In genomic region chr2:137964066-137964858, GRCh38 we compare ENCODE assay signal across 1 cellular context.
TF ChIP-seq lines count a peak whose summit lies in the region.

HNMT (plus strand) TSS chr2:137964473; CDS start chr2:137964492, 19 bp downstream.

TF ChIP-seq in K562, 482 proteins besides CTCF, POLR2A, EP300 and RAD21 (continued from another document and continues in another):
- TF ChIP-seq CEBPG (CRISPR knock-in tag; IDR thresholded peaks at IDR 0.05) (no peak), CEBPG (tag; conservative IDR thresholded peaks at IDR 0.05 in 1 of 2, IDR thresholded peaks at IDR 0.05 in 1 of 2) (peak in 1 of 2 experiments; percentile 43; a peak in 1 of 4 replicates), RBM34 (IDR thresholded peaks at IDR 0.05; ENCODE audit: borderline replicate concordance, insufficient read depth, low read length) (no peak), EP400 (IDR thresholded peaks at IDR 0.05) (0 out of 2 replicates have a peak, but pooled peaks have one; percentile 31), BCL6 (CRISPR knock-in tag; IDR thresholded peaks at IDR 0.05) (no peak), SRSF1 (IDR thresholded peaks at IDR 0.05; ENCODE audit: low read depth, low read length) (no peak), ZNF3 (CRISPR knock-in tag; IDR thresholded peaks at IDR 0.05) (no peak), SMAD3 (CRISPR knock-in tag; conservative IDR thresholded peaks at IDR 0.05) (no peak), PHB (CRISPR knock-in tag; IDR thresholded peaks at IDR 0.05) (no peak), ZNF24 (IDR thresholded peaks at IDR 0.05) (0 out of 2 replicates have a peak, but pooled peaks have one; percentile 19), BRF1 (IDR thresholded peaks at IDR 0.05; ENCODE audit: borderline replicate concordance, extremely low read depth, insufficient read length) (no peak), KLF1 (tag; IDR thresholded peaks at IDR 0.05) (no peak), DEAF1 (CRISPR knock-in tag; IDR thresholded peaks at IDR 0.05) (no peak), MCM5 (IDR thresholded peaks at IDR 0.05; ENCODE audit: low read depth) (no peak), TARDBP (IDR thresholded peaks at IDR 0.05) (0 out of 2 replicates have a peak, but pooled peaks have one; percentile 41), NFXL1 (CRISPR knock-in tag; IDR thresholded peaks at IDR 0.05) (no peak), BCOR (IDR thresholded peaks at IDR 0.05) (no peak; the same call in 1 of the 2 replicates), ZNF717 (CRISPR knock-in tag; IDR thresholded peaks at IDR 0.05) (no peak), DACH1 (IDR thresholded peaks at IDR 0.05; ENCODE audit: partially characterized antibody) (no peak), ARID4B (CRISPR knock-in tag; IDR thresholded peaks at IDR 0.05) (no peak), RBM25 (IDR thresholded peaks at IDR 0.05; ENCODE audit: low read depth, low read length, severe bottlenecking) (no peak), NFRKB (IDR thresholded peaks at IDR 0.05; ENCODE audit: low read depth) (no peak), TRIM25 (IDR thresholded peaks at IDR 0.05; ENCODE audit: borderline replicate concordance) (no peak), ZBTB49 (CRISPR knock-in tag; IDR thresholded peaks at IDR 0.05; ENCODE audit: borderline replicate concordance) (no peak), ZNF146 (CRISPR knock-in tag; IDR thresholded peaks at IDR 0.05; ENCODE audit: unreplicated experiment) (no peak), E2F8 (IDR thresholded peaks at IDR 0.05; ENCODE audit: low read depth, partially characterized antibody) (no peak), ZNF124 (CRISPR knock-in tag; IDR thresholded peaks at IDR 0.05) (no peak), GTF2F1 (IDR thresholded peaks at IDR 0.05; ENCODE audit: low read depth, low read length) (no peak), U2AF1 (optimal IDR thresholded peaks at IDR 0.05; ENCODE audit: low read depth, low read length) (no peak), SAFB (IDR thresholded peaks at IDR 0.05; ENCODE audit: borderline replicate concordance, low read depth, low read length) (no peak), ZNF12 (CRISPR knock-in tag; IDR thresholded peaks at IDR 0.05) (no peak), GTF2E2 (tag; IDR thresholded peaks at IDR 0.05) (no peak), NR1H2 (CRISPR knock-in tag; IDR thresholded peaks at IDR 0.05) (no peak), TCF3 (CRISPR knock-in tag; IDR thresholded peaks at IDR 0.05) (peak; percentile 83), ZNF699 (CRISPR knock-in tag; IDR thresholded peaks at IDR 0.05; ENCODE audit: insufficient replicate concordance) (no peak), ZFP91 (CRISPR knock-in tag; IDR thresholded peaks at IDR 0.05) (no peak), CHD4 (IDR thresholded peaks at IDR 0.05; ENCODE audit: insufficient read depth, insufficient replicate concordance, low read depth, low read length, poor library complexity, severe bottlenecking) (no peak), ZFX (CRISPR knock-in tag; IDR thresholded peaks at IDR 0.05) (no peak), HNRNPK (IDR thresholded peaks at IDR 0.05; ENCODE audit: low read depth, low read length, poor library complexity, severe bottlenecking) (no peak)
- TF ChIP-seq, protein P1, sequence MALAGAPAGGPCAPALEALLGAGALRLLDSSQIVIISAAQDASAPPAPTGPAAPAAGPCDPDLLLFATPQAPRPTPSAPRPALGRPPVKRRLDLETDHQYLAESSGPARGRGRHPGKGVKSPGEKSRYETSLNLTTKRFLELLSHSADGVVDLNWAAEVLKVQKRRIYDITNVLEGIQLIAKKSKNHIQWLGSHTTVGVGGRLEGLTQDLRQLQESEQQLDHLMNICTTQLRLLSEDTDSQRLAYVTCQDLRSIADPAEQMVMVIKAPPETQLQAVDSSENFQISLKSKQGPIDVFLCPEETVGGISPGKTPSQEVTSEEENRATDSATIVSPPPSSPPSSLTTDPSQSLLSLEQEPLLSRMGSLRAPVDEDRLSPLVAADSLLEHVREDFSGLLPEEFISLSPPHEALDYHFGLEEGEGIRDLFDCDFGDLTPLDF (CRISPR knock-in tag; IDR thresholded peaks at IDR 0.05) = no peak
- TF ChIP-seq, protein P2, sequence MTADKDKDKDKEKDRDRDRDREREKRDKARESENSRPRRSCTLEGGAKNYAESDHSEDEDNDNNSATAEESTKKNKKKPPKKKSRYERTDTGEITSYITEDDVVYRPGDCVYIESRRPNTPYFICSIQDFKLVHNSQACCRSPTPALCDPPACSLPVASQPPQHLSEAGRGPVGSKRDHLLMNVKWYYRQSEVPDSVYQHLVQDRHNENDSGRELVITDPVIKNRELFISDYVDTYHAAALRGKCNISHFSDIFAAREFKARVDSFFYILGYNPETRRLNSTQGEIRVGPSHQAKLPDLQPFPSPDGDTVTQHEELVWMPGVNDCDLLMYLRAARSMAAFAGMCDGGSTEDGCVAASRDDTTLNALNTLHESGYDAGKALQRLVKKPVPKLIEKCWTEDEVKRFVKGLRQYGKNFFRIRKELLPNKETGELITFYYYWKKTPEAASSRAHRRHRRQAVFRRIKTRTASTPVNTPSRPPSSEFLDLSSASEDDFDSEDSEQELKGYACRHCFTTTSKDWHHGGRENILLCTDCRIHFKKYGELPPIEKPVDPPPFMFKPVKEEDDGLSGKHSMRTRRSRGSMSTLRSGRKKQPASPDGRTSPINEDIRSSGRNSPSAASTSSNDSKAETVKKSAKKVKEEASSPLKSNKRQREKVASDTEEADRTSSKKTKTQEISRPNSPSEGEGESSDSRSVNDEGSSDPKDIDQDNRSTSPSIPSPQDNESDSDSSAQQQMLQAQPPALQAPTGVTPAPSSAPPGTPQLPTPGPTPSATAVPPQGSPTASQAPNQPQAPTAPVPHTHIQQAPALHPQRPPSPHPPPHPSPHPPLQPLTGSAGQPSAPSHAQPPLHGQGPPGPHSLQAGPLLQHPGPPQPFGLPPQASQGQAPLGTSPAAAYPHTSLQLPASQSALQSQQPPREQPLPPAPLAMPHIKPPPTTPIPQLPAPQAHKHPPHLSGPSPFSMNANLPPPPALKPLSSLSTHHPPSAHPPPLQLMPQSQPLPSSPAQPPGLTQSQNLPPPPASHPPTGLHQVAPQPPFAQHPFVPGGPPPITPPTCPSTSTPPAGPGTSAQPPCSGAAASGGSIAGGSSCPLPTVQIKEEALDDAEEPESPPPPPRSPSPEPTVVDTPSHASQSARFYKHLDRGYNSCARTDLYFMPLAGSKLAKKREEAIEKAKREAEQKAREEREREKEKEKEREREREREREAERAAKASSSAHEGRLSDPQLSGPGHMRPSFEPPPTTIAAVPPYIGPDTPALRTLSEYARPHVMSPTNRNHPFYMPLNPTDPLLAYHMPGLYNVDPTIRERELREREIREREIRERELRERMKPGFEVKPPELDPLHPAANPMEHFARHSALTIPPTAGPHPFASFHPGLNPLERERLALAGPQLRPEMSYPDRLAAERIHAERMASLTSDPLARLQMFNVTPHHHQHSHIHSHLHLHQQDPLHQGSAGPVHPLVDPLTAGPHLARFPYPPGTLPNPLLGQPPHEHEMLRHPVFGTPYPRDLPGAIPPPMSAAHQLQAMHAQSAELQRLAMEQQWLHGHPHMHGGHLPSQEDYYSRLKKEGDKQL (CRISPR knock-in tag; IDR thresholded peaks at IDR 0.05; ENCODE audit: borderline replicate concordance) = no peak
